ENCODE assay signal across 6 cellular contexts in the genomic region with DNA sequence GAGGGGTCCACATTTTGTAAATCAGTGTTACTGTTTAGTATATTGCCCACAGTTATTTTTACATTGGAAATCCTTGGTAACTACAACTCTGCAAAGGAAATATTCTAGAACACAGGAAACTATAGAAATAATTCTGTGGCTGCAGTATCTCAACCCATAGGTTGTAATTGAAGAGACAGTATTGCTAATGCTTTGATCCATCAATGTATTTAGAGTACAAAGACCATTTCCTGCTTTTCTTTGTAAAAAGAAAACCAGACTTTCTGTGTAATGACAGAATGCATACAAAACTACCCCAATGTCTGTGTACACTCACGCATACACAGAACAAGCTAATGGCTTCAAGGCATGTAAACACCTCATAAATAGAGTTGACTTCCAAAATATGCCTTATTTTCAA.
"Had no signal": no experiment of that assay in that cellular context is flagged by ENCODE, and none has a peak within 500 bp of the region (broad histone marks: within the 10 kb centered on the region; RNA-seq: fewer than 3 reads in every experiment).

No MANE protein-coding gene starts in this region.

- H3K27ac Mint-ChIP-seq: IgD-negative memory B cell had no signal

- ATAC-seq: HepG2, K562 had no signal

- H3K27me3 Mint-ChIP-seq: IgD-negative memory B cell had no signal

- DNase-seq: IMR-90, KBM-7 had no signal

- H3K36me3 Mint-ChIP-seq: IgD-negative memory B cell had no signal

- H3K4me1 Mint-ChIP-seq: IgD-negative memory B cell had no signal

- H3K4me3 ChIP-seq: K562 had no signal

- H3K27ac ChIP-seq: HL-60 had no signal
